In the genomic region with DNA sequence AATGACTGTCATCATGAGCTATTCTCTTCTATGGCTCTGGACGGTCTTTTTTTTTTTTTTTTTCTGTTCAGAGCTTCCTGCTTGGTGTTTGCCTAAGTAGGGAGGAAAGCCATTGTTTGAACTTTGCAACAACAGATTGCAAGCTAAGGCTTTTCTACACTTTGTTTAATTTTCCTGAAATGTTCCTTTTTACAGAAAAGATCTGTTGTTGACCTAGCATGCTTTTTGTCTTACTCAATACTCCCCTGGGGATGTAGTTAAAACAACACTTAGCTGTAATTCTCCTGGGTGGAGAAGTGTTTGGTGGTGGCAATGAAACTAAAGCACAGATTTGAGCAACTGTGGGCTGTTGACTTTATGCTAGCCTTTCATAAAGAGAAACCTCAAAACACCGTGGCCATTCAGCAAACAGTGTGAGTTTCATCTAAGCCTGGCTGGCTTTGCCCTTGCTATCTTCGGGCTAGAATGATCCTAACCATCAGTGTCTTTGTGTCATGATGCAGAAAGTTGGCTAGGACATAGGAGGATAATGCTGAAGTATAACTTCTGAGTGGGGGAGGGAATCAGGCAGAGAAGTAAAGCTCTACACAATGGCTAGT, we compare ENCODE assay signal across 8 cellular contexts.
A peak's percentile ranks its signal among the peaks of the same experiment; 100 is the strongest.
DNase-seq lines count a peak whose midpoint lies in the region; ATAC-seq and TF ChIP-seq lines count a peak whose summit lies in the region.

No MANE protein-coding gene starts in this region.

- no peaks in the 10 kb centered on the region for H3K27me3 ChIP-seq in ascending aorta

- TF ChIP-seq CTCF in natural killer cell (IDR thresholded peaks at IDR 0.05): no peak
- TF ChIP-seq CTCF in ascending aorta (IDR thresholded peaks at IDR 0.05): no peak

- no peak overlapping the region for H3K27ac Mint-ChIP-seq in natural killer cell treated with Interleukin-12 subunit alpha and Interleukin-12 subunit beta and Interleukin-15 and Interleukin-18, amount 100 ng/mL, for 72 hours
- H3K27ac Mint-ChIP-seq in natural killer cell: no peak overlapping the region
- peak overlapping the region; percentile 45 for H3K27ac Mint-ChIP-seq in T-helper 1 cell treated with Interleukin-12 subunit alpha and Interleukin-12 subunit beta and Interleukin-4 antibody, amounts not matched to agents 30 μg/mL and 1 μg/mL, for 36 hours

- H3K9me3 ChIP-seq in ascending aorta: no peaks in the 10 kb centered on the region

- H3K4me3 Mint-ChIP-seq in natural killer cell treated with Interleukin-12 subunit alpha and Interleukin-12 subunit beta and Interleukin-15 and Interleukin-18, amount 100 ng/mL, for 72 hours: no peak overlapping the region
- H3K4me3 Mint-ChIP-seq in natural killer cell: no peak overlapping the region
- H3K4me3 Mint-ChIP-seq in T-helper 1 cell treated with Interleukin-12 subunit alpha and Interleukin-12 subunit beta and Interleukin-4 antibody, amounts not matched to agents 30 μg/mL and 1 μg/mL, for 36 hours: peak overlapping the region; percentile 49

- peaks cover 0 to 3% of the 10 kb centered on the region in 2 donors for H3K4me1 ChIP-seq in ascending aorta

- H3K4me1 Mint-ChIP-seq in natural killer cell treated with Interleukin-12 subunit alpha and Interleukin-12 subunit beta and Interleukin-15 and Interleukin-18, amount 100 ng/mL, for 72 hours (ENCODE audit: low read depth in 2 of 2): peaks cover 22 to 27% of the 10 kb centered on the region in 2 donors
- H3K4me1 Mint-ChIP-seq in natural killer cell: peaks cover 14 to 18% of the 10 kb centered on the region in 2 donors
- peaks cover 58% of the 10 kb centered on the region for H3K4me1 Mint-ChIP-seq in T-helper 1 cell treated with Interleukin-12 subunit alpha and Interleukin-12 subunit beta and Interleukin-4 antibody, amounts not matched to agents 30 μg/mL and 1 μg/mL, for 36 hours (ENCODE audit: low read depth)

- H3K36me3 ChIP-seq in ascending aorta: no peaks in the 10 kb centered on the region

- no peaks in the 10 kb centered on the region for H3K36me3 Mint-ChIP-seq in natural killer cell treated with Interleukin-12 subunit alpha and Interleukin-12 subunit beta and Interleukin-15 and Interleukin-18, amount 100 ng/mL, for 72 hours
- no peaks in the 10 kb centered on the region for H3K36me3 Mint-ChIP-seq in natural killer cell
- H3K36me3 Mint-ChIP-seq in T-helper 1 cell treated with Interleukin-12 subunit alpha and Interleukin-12 subunit beta and Interleukin-4 antibody, amounts not matched to agents 30 μg/mL and 1 μg/mL, for 36 hours (ENCODE audit: low read depth): peaks cover 2% of the 10 kb centered on the region

- no peak for DNase-seq in natural killer cell treated with Interleukin-12 subunit alpha and Interleukin-12 subunit beta and Interleukin-15 and Interleukin-18, amount 100 ng/mL, for 72 hours (ENCODE audit: low spot score)
- DNase-seq in natural killer cell (no peak), hepatic stellate cell (ENCODE audit: low spot score) (peak; percentile 28), ascending aorta (ENCODE audit: low spot score in 2 of 2) (no peak), HUDEP-2 (lab: John Stamatoyannopoulos, UW; ENCODE audit: unreplicated experiment in 76 of 76) (no peak), retina (no peak)

- ATAC-seq in natural killer cell treated with Interleukin-12 subunit alpha and Interleukin-12 subunit beta and Interleukin-15 and Interleukin-18, amount 100 ng/mL, for 72 hours: peak; percentile 67 to 70
- ATAC-seq in natural killer cell (no peak), HG03025 (IDR thresholded peaks at IDR 0.05; ENCODE audit: low FRiP score, unreplicated experiment) (peak; percentile 84)

- peaks cover 6 to 18% of the 10 kb centered on the region in 2 donors for H3K27me3 Mint-ChIP-seq in natural killer cell treated with Interleukin-12 subunit alpha and Interleukin-12 subunit beta and Interleukin-15 and Interleukin-18, amount 100 ng/mL, for 72 hours
- H3K27me3 Mint-ChIP-seq in natural killer cell (ENCODE audit: low read depth in 2 of 2): peaks cover 0 to 4% of the 10 kb centered on the region in 2 donors
- H3K27me3 Mint-ChIP-seq in T-helper 1 cell treated with Interleukin-12 subunit alpha and Interleukin-12 subunit beta and Interleukin-4 antibody, amounts not matched to agents 30 μg/mL and 1 μg/mL, for 36 hours (ENCODE audit: low read depth): no peaks in the 10 kb centered on the region

- no peaks in the 10 kb centered on the region for H3K9me3 Mint-ChIP-seq in natural killer cell treated with Interleukin-12 subunit alpha and Interleukin-12 subunit beta and Interleukin-15 and Interleukin-18, amount 100 ng/mL, for 72 hours
- H3K9me3 Mint-ChIP-seq in natural killer cell: peaks cover 0 to 2% of the 10 kb centered on the region in 2 donors
- no peaks in the 10 kb centered on the region for H3K9me3 Mint-ChIP-seq in T-helper 1 cell treated with Interleukin-12 subunit alpha and Interleukin-12 subunit beta and Interleukin-4 antibody, amounts not matched to agents 30 μg/mL and 1 μg/mL, for 36 hours

- intact Hi-C loops in natural killer cell (cut with micrococcal nuclease) (no loop called here), ascending aorta (cut with DNase I) (no loop called here)

- H3K27ac ChIP-seq in ascending aorta: no peak overlapping the region

- H3K4me3 ChIP-seq in ascending aorta: no peak overlapping the region

Comparison
In these comparisons a context has a peak if more than half of its experiments do, and no peak if none do; other contexts are left out.
1. ATAC-seq: peak in natural killer cell treated with Interleukin-12 subunit alpha and Interleukin-12 subunit beta and Interleukin-15 and Interleukin-18, amount 100 ng/mL, for 72 hours (2 of 2) and HG03025 (single experiment); none in natural killer cell (0 of 3).